In genomic region chr6:34067814-34068213, GRCh38 we compare ENCODE assay signal across 15 cellular contexts.
DNase-seq lines count a peak whose midpoint lies in the region; ATAC-seq and TF ChIP-seq lines count a peak whose summit lies in the region.
"Had no signal": no experiment of that assay in that cellular context is flagged by ENCODE, and none has a peak within 500 bp of the region (broad histone marks: within the 10 kb centered on the region; RNA-seq: fewer than 3 reads in every experiment).

No MANE protein-coding gene starts in this region.

- H4K8ac ChIP-seq in H9 (replicated peaks; ENCODE audit: insufficient read length, low read depth, low read length), result no peak overlapping the region

- no peaks in the 10 kb centered on the region for H3K4me1 ChIP-seq in H9 (ENCODE audit: insufficient read depth, low read length)
- H3K4me1 ChIP-seq: breast epithelium, spleen had no signal

- peak; percentile 42; the same call in 1 of the 3 replicates for ATAC-seq in SK-N-SH treated with all-trans-retinoic acid at 6 μM for 48 hours
- ATAC-seq in left lobe of liver, result peak; percentile 31
- ATAC-seq in activated T-cell treated with anti-CD3 and anti-CD28 coated beads, Interleukin-2, amount 50 U/mL, for 4 hours, result no peak

- no peak overlapping the region for H4K91ac ChIP-seq in H9 (ENCODE audit: insufficient read length, low read depth, low read length)

- peaks cover 2 to 7% of the 10 kb centered on the region in 2 experiments; a peak in 2 of 4 replicates for H3K4me1 Mint-ChIP-seq in H9
- no peaks in the 10 kb centered on the region for H3K4me1 Mint-ChIP-seq in activated T-cell treated with anti-CD3 and anti-CD28 coated beads, Interleukin-2, amount 50 U/mL, for 4 hours (ENCODE audit: low read depth)

- H3K79me2 ChIP-seq in H9 (ENCODE audit: insufficient read depth, low read length), result no peaks in the 10 kb centered on the region

- peak; percentile 64 for DNase-seq in DMS53 (lab: John Stamatoyannopoulos, UW)
- DNase-seq in DMS53 treated with DMSO at 0.1 percent for 48 hours (lab: John Stamatoyannopoulos, UW; ENCODE audit: unreplicated experiment), result no peak
- peak; percentile 50 for DNase-seq in H9
- no peak for DNase-seq in left lobe of liver (ENCODE audit: low spot score)
- DNase-seq in activated T-cell treated with anti-CD3 and anti-CD28 coated beads, Interleukin-2, amount 50 U/mL, for 4 hours, result no peak
- no peak for DNase-seq in NOMO-1 treated with dmso at 0.1 percent for 144 hours (lab: John Stamatoyannopoulos, UW; ENCODE audit: unreplicated experiment)
- no peak for DNase-seq in stimulated activated naive CD4-positive, alpha-beta T cell treated with Interleukin-2 at 50 U/mL for 16 hours (lab: John Stamatoyannopoulos, UW)
- DNase-seq: 8988T; activated T-cell treated with anti-CD3 and anti-CD28 coated beads, Interleukin-2, amount 50 U/mL, for 72 hours; esophagus squamous epithelium; spleen; T1000 had no signal

- no peak overlapping the region for H2BK15ac ChIP-seq in H9 (ENCODE audit: low read depth, low read length)

- H3K79me1 ChIP-seq in H9 (ENCODE audit: insufficient read depth, low read depth, low read length, poor library complexity, severe bottlenecking), result no peaks in the 10 kb centered on the region

- H3K23me2 ChIP-seq in H9 (ENCODE audit: insufficient read length, low read depth, low read length, poor library complexity, severe bottlenecking), result no peaks in the 10 kb centered on the region

- H3K27me3 ChIP-seq in H9 (ENCODE audit: insufficient read depth, low read length), result no peaks in the 10 kb centered on the region

- no peak overlapping the region for H3K9ac ChIP-seq in H9 (ENCODE audit: extremely low read depth, insufficient read length, low read length)

- peak; percentile 47; the same call in 2 of the 3 replicates for TF ChIP-seq CTCF in H9 (conservative IDR thresholded peaks at IDR 0.05)

- H3K27ac ChIP-seq in H9 (ENCODE audit: insufficient read length, low read depth, low read length), result no peak overlapping the region
- H3K27ac ChIP-seq: breast epithelium, esophagus squamous epithelium, spleen had no signal

- no peaks in the 10 kb centered on the region for H3K9me3 Mint-ChIP-seq in H9
- no peaks in the 10 kb centered on the region for H3K9me3 Mint-ChIP-seq in activated T-cell treated with anti-CD3 and anti-CD28 coated beads, Interleukin-2, amount 50 U/mL, for 4 hours
- H3K9me3 Mint-ChIP-seq: activated T-cell treated with anti-CD3 and anti-CD28 coated beads, Interleukin-2, amount 50 U/mL, for 72 hours; nephron had no signal

- H3K4ac ChIP-seq in H9 (ENCODE audit: low read depth, low read length), result no peak overlapping the region

- no peak overlapping the region for H3K18ac ChIP-seq in H9 (ENCODE audit: insufficient read length, low read depth, low read length)

- no peak overlapping the region for H3K27ac Mint-ChIP-seq in H9
- H3K27ac Mint-ChIP-seq: activated T-cell treated with anti-CD3 and anti-CD28 coated beads, Interleukin-2, amount 50 U/mL, for 72 hours; nephron had no signal

- H3K4me3 Mint-ChIP-seq in H9, result no peak overlapping the region
- H3K4me3 Mint-ChIP-seq in activated T-cell treated with anti-CD3 and anti-CD28 coated beads, Interleukin-2, amount 50 U/mL, for 4 hours, result no peak overlapping the region
- H3K4me3 Mint-ChIP-seq: activated T-cell treated with anti-CD3 and anti-CD28 coated beads, Interleukin-2, amount 50 U/mL, for 72 hours; nephron had no signal

- no peak overlapping the region for H2AFZ ChIP-seq in H9 (ENCODE audit: low read length)

- no peak overlapping the region for H2BK12ac ChIP-seq in H9 (ENCODE audit: insufficient read length, low read depth, low read length)

- WGBS in H9 (ENCODE audit: extremely low coverage, insufficient read length, low lambda C conversion rate), result no CpG with 5 or more reads among the region's 13 CpGs

- H3K56ac ChIP-seq in H9 (ENCODE audit: insufficient read length, low read depth, low read length), result no peak overlapping the region

- H3T11ph ChIP-seq in H9 (ENCODE audit: low read length), result no peak overlapping the region

- H2BK120ac ChIP-seq in H9 (ENCODE audit: low read depth, low read length, poor library complexity, severe bottlenecking), result no peak overlapping the region

- H2BK5ac ChIP-seq in H9 (ENCODE audit: insufficient read length, low read length), result no peak overlapping the region

- H3K9me3 ChIP-seq in H9 (ENCODE audit: control insufficient read depth, low read depth, low read length), result no peaks in the 10 kb centered on the region
- H3K9me3 ChIP-seq: breast epithelium, esophagus squamous epithelium, spleen had no signal

- no peaks in the 10 kb centered on the region for H3K36me3 Mint-ChIP-seq in H9 (ENCODE audit: insufficient read depth in 1 of 3, low read depth in 3 of 3)
- H3K36me3 Mint-ChIP-seq in activated T-cell treated with anti-CD3 and anti-CD28 coated beads, Interleukin-2, amount 50 U/mL, for 4 hours (ENCODE audit: insufficient read depth), result no peaks in the 10 kb centered on the region

- H2AK5ac ChIP-seq in H9 (ENCODE audit: insufficient read length, low read length), result no peak overlapping the region

- no peaks in the 10 kb centered on the region for H4K20me1 ChIP-seq in H9 (ENCODE audit: control insufficient read depth, insufficient read depth, insufficient read length)

- no peak overlapping the region for H3K4me2 ChIP-seq in H9 (ENCODE audit: insufficient read depth, insufficient read length, low read length)

- no peak overlapping the region for H3K23ac ChIP-seq in H9 (ENCODE audit: insufficient read length, low read depth, low read length)

- peaks cover 3% of the 10 kb centered on the region; the same call in 1 of the 2 replicates for H3K27me3 Mint-ChIP-seq in H9 (ENCODE audit: low read depth)
- H3K27me3 Mint-ChIP-seq in activated T-cell treated with anti-CD3 and anti-CD28 coated beads, Interleukin-2, amount 50 U/mL, for 4 hours (ENCODE audit: low read depth), result peaks cover 15% of the 10 kb centered on the region

- H4K5ac ChIP-seq in H9 (ENCODE audit: insufficient read length, low read depth, low read length), result no peak overlapping the region

- no peak overlapping the region for H3K14ac ChIP-seq in H9 (ENCODE audit: insufficient read depth, low read length)

- no peak overlapping the region for H2BK20ac ChIP-seq in H9 (ENCODE audit: low read depth, low read length, poor library complexity, severe bottlenecking)

TF ChIP-seq in SK-N-SH treated with all-trans-retinoic acid at 6 μM for 48 hours, 23 proteins besides CTCF, POLR2A, EP300 and RAD21:
- no peak for TF ChIP-seq OSR1 (CRISPR knock-in tag; IDR thresholded peaks at IDR 0.05)
- TF ChIP-seq TSHZ2 (CRISPR knock-in tag; IDR thresholded peaks at IDR 0.05), result no peak
- no peak for TF ChIP-seq ISL1 (CRISPR knock-in tag; IDR thresholded peaks at IDR 0.05)
- TF ChIP-seq PATZ1 (CRISPR knock-in tag; IDR thresholded peaks at IDR 0.05; ENCODE audit: borderline replicate concordance), result no peak
- no peak for TF ChIP-seq CSDC2 (CRISPR knock-in tag; IDR thresholded peaks at IDR 0.05)
- no peak for TF ChIP-seq GLIS3 (CRISPR knock-in tag; IDR thresholded peaks at IDR 0.05)
- TF ChIP-seq ZNF70 (CRISPR knock-in tag; IDR thresholded peaks at IDR 0.05), result no peak
- no peak for TF ChIP-seq RARB (CRISPR knock-in tag; IDR thresholded peaks at IDR 0.05)
- TF ChIP-seq TOX (CRISPR knock-in tag; IDR thresholded peaks at IDR 0.05; ENCODE audit: borderline replicate concordance), result no peak
- no peak for TF ChIP-seq ZNF565 (CRISPR knock-in tag; conservative IDR thresholded peaks at IDR 0.05; ENCODE audit: low read depth)
- no peak for TF ChIP-seq PPARA (CRISPR knock-in tag; IDR thresholded peaks at IDR 0.05; ENCODE audit: borderline replicate concordance)
- no peak for TF ChIP-seq ZNF8 (CRISPR knock-in tag; IDR thresholded peaks at IDR 0.05)
TF ChIP-seq in SK-N-SH treated with all-trans-retinoic acid at 6 μM for 48 hours: peak in this region for 0.

Comparison
In these comparisons a context has a peak if more than half of its experiments do, and no peak if none do; other contexts are left out.
1. DNase-seq: peak in DMS53 (single experiment) and H9 (single experiment); none in DMS53 treated with DMSO at 0.1 percent for 48 hours (single experiment), left lobe of liver (single experiment), activated T-cell treated with anti-CD3 and anti-CD28 coated beads, Interleukin-2, amount 50 U/mL, for 4 hours (single experiment), NOMO-1 treated with dmso at 0.1 percent for 144 hours (single experiment) and stimulated activated naive CD4-positive, alpha-beta T cell treated with Interleukin-2 at 50 U/mL for 16 hours (single experiment).
2. ATAC-seq: peak in SK-N-SH treated with all-trans-retinoic acid at 6 μM for 48 hours (single experiment) and left lobe of liver (single experiment); none in activated T-cell treated with anti-CD3 and anti-CD28 coated beads, Interleukin-2, amount 50 U/mL, for 4 hours (0 of 2).